2 cellular contexts compared by ENCODE assay signal in genomic region chr19:29945017-29945416, GRCh38.
TF ChIP-seq lines count a peak whose summit lies in the region.

No MANE protein-coding gene starts in this region.

TF ChIP-seq in SK-N-SH, 30 proteins besides CTCF, POLR2A, EP300 and RAD21 (continued from another document):
- TF ChIP-seq USF2 (IDR thresholded peaks at IDR 0.05; ENCODE audit: borderline replicate concordance, low read depth, low read length) (no peak), GABPA (IDR thresholded peaks at IDR 0.05; ENCODE audit: low read depth) (no peak), PBX3 (IDR thresholded peaks at IDR 0.05) (no peak), YY1 (IDR thresholded peaks at IDR 0.05; ENCODE audit: low read depth) (no peak), SMC3 (IDR thresholded peaks at IDR 0.05; ENCODE audit: low read depth, low read length) (no peak), SIN3A (IDR thresholded peaks at IDR 0.05; ENCODE audit: borderline replicate concordance, low read depth, low read length) (no peak), MXI1 (IDR thresholded peaks at IDR 0.05; ENCODE audit: low read depth, low read length) (no peak), RFX5 (IDR thresholded peaks at IDR 0.05; ENCODE audit: low read length) (no peak), TCF12 (IDR thresholded peaks at IDR 0.05) (no peak), CHD2 (IDR thresholded peaks at IDR 0.05; ENCODE audit: low read length, partially characterized antibody) (no peak), FOSL2 (IDR thresholded peaks at IDR 0.05; ENCODE audit: borderline replicate concordance, low read depth) (no peak)
TF ChIP-seq in SK-N-SH: peak in this region for 0.

TF ChIP-seq in SK-N-SH treated with all-trans-retinoic acid at 6 μM for 48 hours, 23 proteins besides CTCF, POLR2A, EP300 and RAD21 (continued from another document):
- TF ChIP-seq POU6F1 (CRISPR knock-in tag; IDR thresholded peaks at IDR 0.05; ENCODE audit: borderline replicate concordance, low read depth), result no peak
- TF ChIP-seq ISL1 (CRISPR knock-in tag; IDR thresholded peaks at IDR 0.05), result no peak
- no peak for TF ChIP-seq ZNF8 (CRISPR knock-in tag; IDR thresholded peaks at IDR 0.05)
- TF ChIP-seq SNAI2 (CRISPR knock-in tag; IDR thresholded peaks at IDR 0.05), result no peak
- TF ChIP-seq OSR1 (CRISPR knock-in tag; IDR thresholded peaks at IDR 0.05), result no peak
- no peak for TF ChIP-seq RARB (CRISPR knock-in tag; IDR thresholded peaks at IDR 0.05)
- TF ChIP-seq ZC3H10 (CRISPR knock-in tag; IDR thresholded peaks at IDR 0.05), result no peak
- TF ChIP-seq TCF4 (CRISPR knock-in tag; IDR thresholded peaks at IDR 0.05; ENCODE audit: borderline replicate concordance), result no peak
- no peak for TF ChIP-seq CSRNP3 (CRISPR knock-in tag; IDR thresholded peaks at IDR 0.05)
- no peak for TF ChIP-seq ARNTL (CRISPR knock-in tag; IDR thresholded peaks at IDR 0.05; ENCODE audit: borderline replicate concordance, low read depth)
